Comparison of ENCODE assay signal across 1 cellular context in genomic region chr15:72169921-72170611, GRCh38.
TF ChIP-seq lines count a peak whose summit lies in the region.

No MANE protein-coding gene starts in this region.

TF ChIP-seq in H1, 55 proteins besides CTCF, POLR2A, EP300 and RAD21:
- TF ChIP-seq BCL11A (IDR thresholded peaks at IDR 0.05; ENCODE audit: low read depth in 2 of 2, low read length in 2 of 2) (no peak), GABPA (IDR thresholded peaks at IDR 0.05; ENCODE audit: borderline replicate concordance, insufficient read depth, low read length) (no peak), SP4 (IDR thresholded peaks at IDR 0.05; ENCODE audit: low read length) (no peak), SIX5 (IDR thresholded peaks at IDR 0.05; ENCODE audit: low read depth, low read length) (no peak), CHD2 (IDR thresholded peaks at IDR 0.05; ENCODE audit: low read length) (no peak), MAX (IDR thresholded peaks at IDR 0.05) (no peak), RNF2 (IDR thresholded peaks at IDR 0.05; ENCODE audit: borderline replicate concordance, low read depth, low read length, missing control alignments, poor library complexity, severe bottlenecking) (no peak)
